ENCODE assay signal across 8 cellular contexts in the genomic region with DNA sequence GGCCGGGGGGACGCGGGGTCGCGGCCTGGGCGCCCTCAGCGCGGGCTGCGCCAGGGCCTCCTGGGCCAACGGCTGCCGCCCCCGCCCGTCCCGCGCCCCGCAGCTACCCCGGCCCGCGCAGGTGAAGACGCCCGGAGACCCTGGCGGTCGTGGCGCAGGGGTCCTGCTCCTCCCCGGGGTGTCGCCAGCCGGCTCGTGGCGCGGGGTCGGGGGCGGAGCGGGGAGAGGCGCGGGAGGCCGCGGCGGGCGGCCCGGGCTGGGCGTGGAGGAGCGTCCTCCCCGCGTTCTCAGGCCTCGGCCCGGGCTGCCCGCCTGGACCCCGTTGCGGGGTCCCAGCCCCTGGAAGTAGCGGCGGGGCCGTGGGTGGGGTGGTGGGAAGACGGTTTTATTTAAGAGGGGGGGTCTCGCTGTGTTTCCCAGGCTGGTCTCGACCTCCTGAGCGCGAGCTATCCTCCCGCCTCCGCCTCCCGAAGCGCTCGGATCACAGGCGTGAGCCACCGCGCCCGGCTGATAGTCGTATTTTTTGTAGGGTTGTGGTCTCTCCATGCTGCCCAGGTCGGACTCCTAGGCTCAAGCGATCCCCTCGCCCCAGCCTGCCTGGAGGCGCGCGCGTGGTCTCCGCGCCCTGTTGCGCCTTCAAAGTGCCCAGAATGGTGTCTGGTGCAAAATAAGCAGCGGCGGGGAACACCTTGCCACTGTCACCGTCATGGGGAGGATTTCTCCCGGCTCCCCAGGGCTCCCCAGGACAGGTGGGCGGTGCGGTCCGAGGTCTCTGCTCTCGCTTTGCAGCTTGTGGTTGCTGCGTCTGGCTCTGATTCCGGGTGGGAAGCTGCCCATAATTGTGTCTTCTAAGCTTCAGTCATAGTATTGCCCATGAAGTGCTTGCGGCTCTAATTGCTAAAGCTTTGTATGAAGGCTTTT. TPM values are rescaled to one million over a fixed set of nuclear protein-coding genes. Genes with fewer than 3 reads are reported as not detected.
A peak's percentile ranks its signal among the peaks of the same experiment; 100 is the strongest.
DNase-seq lines count a peak whose midpoint lies in the region; ATAC-seq lines count a peak whose summit lies in the region.

No MANE protein-coding gene starts in this region.

- ATAC-seq in GM19351 (IDR thresholded peaks at IDR 0.05; ENCODE audit: unreplicated experiment) (peak; percentile 17), HG03520 (IDR thresholded peaks at IDR 0.05; ENCODE audit: unreplicated experiment) (peak; percentile 12)
- ATAC-seq in central memory CD8-positive, alpha-beta T cell (replicated peaks; ENCODE audit: extremely low read depth, poor library complexity, severe bottlenecking): peak; percentile 1

- peaks cover 15% of the 10 kb centered on the region for H3K36me3 Mint-ChIP-seq in T-helper 2 cell treated with Interferon-gamma antibody and Interleukin-4, amounts not matched to agents 5 μg/mL and 100 μg/mL, for 36 hours (ENCODE audit: low read depth)
- peaks cover 12% of the 10 kb centered on the region for H3K36me3 Mint-ChIP-seq in central memory CD8-positive, alpha-beta T cell (ENCODE audit: insufficient read depth)

- H3K4me3 Mint-ChIP-seq in T-helper 2 cell treated with Interferon-gamma antibody and Interleukin-4, amounts not matched to agents 5 μg/mL and 100 μg/mL, for 36 hours: peak overlapping the region; percentile 94
- H3K4me3 Mint-ChIP-seq in central memory CD8-positive, alpha-beta T cell: peak overlapping the region; percentile 88

- H3K27me3 Mint-ChIP-seq in T-helper 2 cell treated with Interferon-gamma antibody and Interleukin-4, amounts not matched to agents 5 μg/mL and 100 μg/mL, for 36 hours (ENCODE audit: low read depth): peaks cover 20% of the 10 kb centered on the region
- no peaks in the 10 kb centered on the region for H3K27me3 Mint-ChIP-seq in central memory CD8-positive, alpha-beta T cell

- H3K36me3 ChIP-seq in mesendoderm (ENCODE audit: control insufficient read depth, insufficient read depth, low read length) (no peaks in the 10 kb centered on the region), stomach smooth muscle (ENCODE audit: control insufficient read depth in 2 of 2, insufficient read depth in 2 of 2, low read length in 2 of 2) (no peaks in the 10 kb centered on the region)

- peaks cover 10% of the 10 kb centered on the region for H3K4me1 ChIP-seq in mesendoderm (ENCODE audit: control insufficient read depth, low read depth, low read length)
- peaks cover 63% of the 10 kb centered on the region for H3K4me1 ChIP-seq in stomach smooth muscle (ENCODE audit: control insufficient read depth, insufficient read depth, low read length)

- H3K9ac ChIP-seq in mesendoderm (ENCODE audit: low read length): peak overlapping the region; percentile 82
- peak overlapping the region; percentile 81 to 87 for H3K9ac ChIP-seq in stomach smooth muscle (ENCODE audit: low read length in 2 of 2)

- peaks cover 46% of the 10 kb centered on the region for H3K79me2 ChIP-seq in mesendoderm (ENCODE audit: control insufficient read depth, insufficient read depth, low read length)

- no peak overlapping the region for H2BK5ac ChIP-seq in mesendoderm (ENCODE audit: low read length)

- peak overlapping the region; percentile 100 for H3K23ac ChIP-seq in mesendoderm (ENCODE audit: low read length)

- no peak overlapping the region for H4K5ac ChIP-seq in mesendoderm (ENCODE audit: low read length)

- peak; percentile 48 for DNase-seq in AG20443 (ENCODE audit: low spot score)
- peak; percentile 64 for DNase-seq in T-helper 2 cell treated with Interferon-gamma antibody and Interleukin-4, amounts not matched to agents 5 μg/mL and 100 μg/mL, for 36 hours (ENCODE audit: low spot score)
- no peak for DNase-seq in central memory CD8-positive, alpha-beta T cell (ENCODE audit: low spot score in 2 of 2)
- DNase-seq in mesendoderm: peak; percentile 55
- no peak for DNase-seq in GDM1 (lab: John Stamatoyannopoulos, UW)

- no peaks in the 10 kb centered on the region for H3K9me3 Mint-ChIP-seq in T-helper 2 cell treated with Interferon-gamma antibody and Interleukin-4, amounts not matched to agents 5 μg/mL and 100 μg/mL, for 36 hours
- no peaks in the 10 kb centered on the region for H3K9me3 Mint-ChIP-seq in central memory CD8-positive, alpha-beta T cell

- H3K4me2 ChIP-seq in mesendoderm (ENCODE audit: low read length): peak overlapping the region; percentile 52

- H3K27ac ChIP-seq in mesendoderm (ENCODE audit: low read depth, low read length) (peak overlapping the region; percentile 19), stomach smooth muscle (ENCODE audit: low read length) (peak overlapping the region; percentile 66)

- H3K56ac ChIP-seq in mesendoderm (ENCODE audit: low read length): peak overlapping the region; percentile 92

- no peaks in the 10 kb centered on the region for H3K9me3 ChIP-seq in stomach smooth muscle (ENCODE audit: control insufficient read depth in 2 of 2, low read length in 2 of 2)

- peaks cover 46% of the 10 kb centered on the region for H3K4me1 Mint-ChIP-seq in T-helper 2 cell treated with Interferon-gamma antibody and Interleukin-4, amounts not matched to agents 5 μg/mL and 100 μg/mL, for 36 hours (ENCODE audit: low read depth)
- H3K4me1 Mint-ChIP-seq in central memory CD8-positive, alpha-beta T cell: peaks cover 45% of the 10 kb centered on the region

- peak overlapping the region; percentile 68 for H4K8ac ChIP-seq in mesendoderm (ENCODE audit: low read depth, low read length)

- no CpG with 5 or more reads among the region's 88 CpGs for WGBS in mesendoderm (ENCODE audit: extremely low coverage, insufficient coverage, low lambda C conversion rate)

- peak overlapping the region; percentile 44 for H3K4me3 ChIP-seq in mesendoderm (ENCODE audit: low read length)
- peak overlapping the region; percentile 72 to 85 for H3K4me3 ChIP-seq in stomach smooth muscle (ENCODE audit: low read length in 2 of 2)

- peaks cover 7% of the 10 kb centered on the region for H3K79me1 ChIP-seq in mesendoderm (ENCODE audit: low read length)

- H3K27me3 ChIP-seq in mesendoderm (ENCODE audit: insufficient read depth, low read length, poor library complexity) (no peaks in the 10 kb centered on the region), stomach smooth muscle (ENCODE audit: control insufficient read depth in 1 of 2, insufficient read depth in 2 of 2, low read length in 2 of 2) (no peaks in the 10 kb centered on the region)

- peak overlapping the region; percentile 74 for H3K4ac ChIP-seq in mesendoderm (ENCODE audit: low read depth, low read length)

- H2BK15ac ChIP-seq in mesendoderm (replicated peaks; ENCODE audit: low read depth): no peak overlapping the region

- H3K27ac Mint-ChIP-seq in T-helper 2 cell treated with Interferon-gamma antibody and Interleukin-4, amounts not matched to agents 5 μg/mL and 100 μg/mL, for 36 hours: peak overlapping the region; percentile 85
- peak overlapping the region; percentile 82 for H3K27ac Mint-ChIP-seq in central memory CD8-positive, alpha-beta T cell (ENCODE audit: low read depth)

- no peak overlapping the region for H2BK120ac ChIP-seq in mesendoderm (ENCODE audit: low read depth, low read length)

- peak overlapping the region; percentile 96 for H3K18ac ChIP-seq in mesendoderm (ENCODE audit: low read length)

- no peak overlapping the region for H2AK5ac ChIP-seq in mesendoderm (ENCODE audit: low read length)

RNA-seq across cellular contexts. Expression of a gene that starts 15.3 kb away (rescaled TPM):
- 47.7 TPM for polyA plus RNA-seq in mesendoderm (2013, experiment 1 of 2)
- 47.9 TPM for polyA plus RNA-seq in mesendoderm (2013, experiment 2 of 2)

RNA-seq across cellular contexts. Expression of a gene that starts 59.3 kb away (rescaled TPM):
- polyA plus RNA-seq in mesendoderm (2013, experiment 1 of 2): 35.9 TPM
- 35.8 TPM for polyA plus RNA-seq in mesendoderm (2013, experiment 2 of 2)

Comparison
In these comparisons a context has a peak if more than half of its experiments do, and no peak if none do; other contexts are left out.
1. DNase-seq: peak in AG20443 (single experiment), T-helper 2 cell treated with Interferon-gamma antibody and Interleukin-4, amounts not matched to agents 5 μg/mL and 100 μg/mL, for 36 hours (single experiment) and mesendoderm (single experiment); none in central memory CD8-positive, alpha-beta T cell (0 of 2) and GDM1 (single experiment).
2. Peak in every context shown above with its lines, with median percentiles within 50 percentile points of each other: ATAC-seq.